Comparison of ENCODE assay signal across 19 cellular contexts in the genomic region with DNA sequence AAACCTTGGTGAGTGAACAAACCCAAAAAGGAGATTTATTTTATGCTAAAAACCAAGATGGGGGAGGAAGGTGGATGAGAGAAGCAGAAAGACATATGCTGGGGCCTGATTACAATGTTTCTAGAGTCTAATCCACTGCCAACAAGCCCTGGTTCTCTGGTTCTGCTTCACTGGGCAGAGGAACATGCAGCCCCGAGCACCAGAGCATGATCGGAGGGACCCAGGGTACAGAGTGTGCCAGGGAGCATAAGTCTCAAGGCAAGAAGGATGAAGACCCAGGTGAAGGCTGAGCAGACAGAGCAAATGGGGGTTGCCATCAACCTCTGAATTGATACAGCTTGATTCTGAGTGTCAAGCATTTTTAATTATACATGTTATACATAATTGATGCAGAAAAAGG. TPM values are rescaled to one million over a fixed set of nuclear protein-coding genes. Genes with fewer than 3 reads are reported as not detected.
A peak's percentile ranks its signal among the peaks of the same experiment; 100 is the strongest.
DNase-seq lines count a peak whose midpoint lies in the region; ATAC-seq and TF ChIP-seq lines count a peak whose summit lies in the region.
"Had no signal": no experiment of that assay in that cellular context is flagged by ENCODE, and none has a peak within 500 bp of the region (broad histone marks: within the 10 kb centered on the region; RNA-seq: fewer than 3 reads in every experiment).

No MANE protein-coding gene starts in this region.

- peaks cover 21% of the 10 kb centered on the region for H3K4me1 ChIP-seq in left ventricle myocardium inferior
- H3K4me1 ChIP-seq: A549 had no signal

- no peaks in the 10 kb centered on the region for H3K27me3 Mint-ChIP-seq in osteocyte (ENCODE audit: unreplicated experiment)

- no peaks in the 10 kb centered on the region for H3K27me3 ChIP-seq in left ventricle myocardium inferior (ENCODE audit: low read depth)

- ATAC-seq in left ventricle myocardium superior (no peak), HG02610 (IDR thresholded peaks at IDR 0.05; ENCODE audit: unreplicated experiment) (no peak)
- ATAC-seq: A549; CD8-positive, alpha-beta T cell; HCT116 had no signal

- intact Hi-C loops in left ventricle myocardium inferior (cut with micrococcal nuclease) (no loop called here), left ventricle myocardium superior (cut with micrococcal nuclease) (no loop called here), head of caudate nucleus (cut with DNase I) (no loop called here)

- no peak overlapping the region for H3K4me3 ChIP-seq in left ventricle myocardium inferior
- H3K4me3 ChIP-seq: A549 had no signal

- H3K27ac Mint-ChIP-seq in osteocyte (ENCODE audit: unreplicated experiment): peak overlapping the region; percentile 90
- H3K27ac Mint-ChIP-seq: CD8-positive, alpha-beta T cell; HFFc6 had no signal

- no peaks in the 10 kb centered on the region for H3K36me3 ChIP-seq in left ventricle myocardium inferior

- TF ChIP-seq CTCF in left ventricle myocardium inferior (IDR thresholded peaks at IDR 0.05; ENCODE audit: borderline replicate concordance): no peak
- TF ChIP-seq CTCF in osteocyte (IDR thresholded peaks at IDR 0.05): no peak

- peaks cover 17% of the 10 kb centered on the region for H3K36me3 Mint-ChIP-seq in osteocyte (ENCODE audit: unreplicated experiment)
- H3K36me3 Mint-ChIP-seq: CD8-positive, alpha-beta T cell had no signal

- H3K4me3 Mint-ChIP-seq in osteocyte (ENCODE audit: unreplicated experiment): no peak overlapping the region
- H3K4me3 Mint-ChIP-seq: CD8-positive, alpha-beta T cell; HFFc6 had no signal

- peaks cover 7% of the 10 kb centered on the region for H3K9me3 ChIP-seq in left ventricle myocardium inferior (replicated peaks)
- H3K9me3 ChIP-seq: A549 had no signal

- peaks cover 21% of the 10 kb centered on the region for H3K9me3 Mint-ChIP-seq in osteocyte (ENCODE audit: unreplicated experiment)
- H3K9me3 Mint-ChIP-seq: CD8-positive, alpha-beta T cell had no signal

- DNase-seq in NCI-H1694 treated with DMSO at 0.1 percent for 48 hours (lab: John Stamatoyannopoulos, UW): peak; percentile 25
- no peak for DNase-seq in NCI-H1694 (lab: John Stamatoyannopoulos, UW)
- DNase-seq in left ventricle myocardium inferior: no peak
- no peak for DNase-seq in left ventricle myocardium superior
- DNase-seq in osteocyte (ENCODE audit: extremely low spot score, unreplicated experiment): no peak
- DNase-seq in head of caudate nucleus: no peak
- no peak for DNase-seq in caudate nucleus (lab: John Stamatoyannopoulos, UW)
- DNase-seq: AML-193; Calu3; CD8-positive, alpha-beta T cell; DMS79 treated with DMSO at 0.1 percent for 48 hours; GF-D8; GOT3; H7; HFFc6 had no signal

- H3K27ac ChIP-seq in left ventricle myocardium inferior (replicated peaks) (peak overlapping the region; percentile 43), caudate nucleus (ENCODE audit: low read depth, low read length) (no peak overlapping the region)
- H3K27ac ChIP-seq: 22Rv1, A549 had no signal

- peaks cover 39% of the 10 kb centered on the region for H3K4me1 Mint-ChIP-seq in osteocyte (ENCODE audit: unreplicated experiment)

RNA-seq across cellular contexts. Expression of gene SLC16A12, which starts 30.7 kb away (rescaled TPM):
- total RNA-seq in left ventricle myocardium inferior (2.0 TPM), left ventricle myocardium superior (1.1 TPM), osteocyte (7.9 and 8.4 TPM in 2 replicates)
- total RNA-seq: CD8-positive, alpha-beta T cell; HFFc6 had no signal
